Comparison of ENCODE assay signal across 11 cellular contexts in the genomic region with DNA sequence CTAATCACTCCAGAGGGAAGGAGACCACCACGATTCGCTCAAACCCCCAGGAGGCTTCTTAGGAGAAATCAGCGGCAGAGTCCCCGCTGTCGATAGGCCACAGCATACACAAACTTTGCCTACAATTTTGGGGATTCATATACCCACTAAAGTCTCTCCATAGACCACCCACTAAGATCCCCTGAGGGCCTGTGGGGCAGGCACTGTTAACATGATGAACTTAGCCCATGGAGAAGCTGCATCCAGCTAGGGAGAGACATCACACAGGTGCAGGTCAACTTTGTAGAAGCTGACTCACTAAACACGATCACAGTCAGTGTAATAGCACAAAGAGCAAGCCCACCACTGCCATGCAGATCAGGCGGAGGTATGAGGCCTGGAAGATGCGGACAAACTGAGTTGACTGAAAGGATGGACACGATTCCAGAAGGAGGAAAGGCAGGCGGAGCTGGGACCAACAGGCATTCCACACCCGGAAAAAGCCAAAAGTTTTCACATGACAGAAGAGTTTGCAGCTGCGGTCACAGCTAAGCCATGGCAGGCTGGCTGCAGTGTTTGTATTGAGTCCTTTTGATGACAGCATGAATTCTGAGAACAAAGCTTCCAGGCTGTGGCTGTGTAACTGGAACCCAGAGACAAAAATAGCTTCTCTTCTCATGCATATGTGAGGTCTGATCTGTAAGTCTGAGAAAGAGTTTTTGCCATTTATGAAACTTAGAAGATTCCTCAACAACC.
DNase-seq lines count a peak whose midpoint lies in the region; FAIRE-seq and TF ChIP-seq lines count a peak whose summit lies in the region.
"Had no signal": no experiment of that assay in that cellular context is flagged by ENCODE, and none has a peak within 500 bp of the region (broad histone marks: within the 10 kb centered on the region; RNA-seq: fewer than 3 reads in every experiment).

No MANE protein-coding gene starts in this region.

- H3K27me3 ChIP-seq in iPS-20b (ENCODE audit: insufficient read depth, low read length) (peaks cover 38% of the 10 kb centered on the region), SK-N-SH (ENCODE audit: insufficient read depth) (no peaks in the 10 kb centered on the region)
- H3K27me3 ChIP-seq in CD4-positive, alpha-beta memory T cell (ENCODE audit: insufficient read depth, low read length): no peaks in the 10 kb centered on the region
- H3K27me3 ChIP-seq: pancreas had no signal

- H3K9me3 Mint-ChIP-seq in CD4-positive, alpha-beta memory T cell: no peaks in the 10 kb centered on the region

- no peak for TF ChIP-seq POLR2A in lower leg skin (IDR thresholded peaks at IDR 0.05)

- H3K4me1 Mint-ChIP-seq in CD4-positive, alpha-beta memory T cell: peaks cover 0 to 1% (median 0%) of the 10 kb centered on the region in 4 donors

- H3K36me3 ChIP-seq in iPS-20b (ENCODE audit: insufficient read depth, low read depth, low read length) (no peaks in the 10 kb centered on the region), SK-N-SH (replicated peaks in 1 of 2; ENCODE audit: control insufficient read depth in 1 of 2, insufficient read depth in 2 of 2, low read length in 1 of 2) (no peaks in the 10 kb centered on the region)
- H3K36me3 ChIP-seq in CD4-positive, alpha-beta memory T cell (ENCODE audit: insufficient read depth, low read length): no peaks in the 10 kb centered on the region
- H3K36me3 ChIP-seq: pancreas had no signal

- H3K4me3 Mint-ChIP-seq in CD4-positive, alpha-beta memory T cell: no peak overlapping the region

- H4K20me1 ChIP-seq in SK-N-SH (ENCODE audit: insufficient read depth): no peaks in the 10 kb centered on the region

- TF ChIP-seq RAD21 in SK-N-SH (IDR thresholded peaks at IDR 0.05; ENCODE audit: low read length): no peak

- no peaks in the 10 kb centered on the region for H3K79me2 ChIP-seq in SK-N-SH (ENCODE audit: insufficient read depth)

- H3K27ac ChIP-seq in iPS-20b (ENCODE audit: low read length) (no peak overlapping the region), SK-N-SH (ENCODE audit: low read depth in 2 of 2, low read length in 1 of 2) (no peak overlapping the region)
- no peak overlapping the region for H3K27ac ChIP-seq in CD4-positive, alpha-beta memory T cell (ENCODE audit: low read depth, low read length)
- H3K27ac ChIP-seq: pancreas, VCaP had no signal

- TF ChIP-seq CTCF in choroid plexus epithelial cell (conservative IDR thresholded peaks at IDR 0.05; ENCODE audit: low read depth, low read length) (no peak), SK-N-SH (IDR thresholded peaks at IDR 0.05) (no peak), lower leg skin (IDR thresholded peaks at IDR 0.05) (no peak)

- no peak for TF ChIP-seq EP300 in SK-N-SH (IDR thresholded peaks at IDR 0.05; ENCODE audit: borderline replicate concordance in 1 of 2, low read depth in 1 of 2, low read length in 1 of 2)

- FAIRE-seq in RCC 7860 (lab: Jason Lieb, UNC): no peak
- FAIRE-seq: colon, pancreas had no signal

- H3K9me2 ChIP-seq in SK-N-SH: no peaks in the 10 kb centered on the region

- peaks cover 6 to 17% of the 10 kb centered on the region in 2 donors for H3K27me3 Mint-ChIP-seq in CD4-positive, alpha-beta memory T cell

- no peaks in the 10 kb centered on the region for H3F3A ChIP-seq in SK-N-SH (replicated peaks; ENCODE audit: insufficient read depth)

- H3K9ac ChIP-seq in iPS-20b (ENCODE audit: low read depth, low read length): peak overlapping the region; percentile 33; the same call in 1 of the 2 replicates
- no peak overlapping the region for H3K9ac ChIP-seq in SK-N-SH

- H3K4me3 ChIP-seq in choroid plexus epithelial cell (ENCODE audit: low read depth, low read length) (no peak overlapping the region), iPS-20b (ENCODE audit: low read length) (peak overlapping the region; percentile 8), SK-N-SH (ENCODE audit: low read depth in 2 of 2, low read length in 1 of 2) (no peak overlapping the region), lower leg skin (ENCODE audit: low read depth, poor library complexity, severe bottlenecking) (no peak overlapping the region)
- H3K4me3 ChIP-seq in CD4-positive, alpha-beta memory T cell (ENCODE audit: low read length in 2 of 2): no peak overlapping the region
- H3K4me3 ChIP-seq: pancreas had no signal

- POLR2A ChIA-PET in SK-N-SH (lab: Yijun Ruan, JAX): no interaction called here
- POLR2A ChIA-PET in CD4-positive, alpha-beta memory T cell (lab: Charles Lee; ENCODE audit: partially characterized antibody): no interaction called here

- DNase-seq in NCI-H146 (lab: John Stamatoyannopoulos, UW) (peak; percentile 78), choroid plexus epithelial cell (ENCODE audit: low read depth) (peak; percentile 91), stromal cell of bone marrow (ENCODE audit: low read depth) (peak; percentile 84), SK-N-SH (no peak), lower leg skin (ENCODE audit: low spot score in 2 of 2) (no peak), RCC 7860 (ENCODE audit: low spot score) (no peak)
- no peak for DNase-seq in CD4-positive, alpha-beta memory T cell
- DNase-seq: pancreas had no signal

- peaks cover 15% of the 10 kb centered on the region for H3K4me1 ChIP-seq in iPS-20b (ENCODE audit: insufficient read depth, low read length)
- H3K4me1 ChIP-seq in SK-N-SH (ENCODE audit: control insufficient read depth in 1 of 2, insufficient read depth in 2 of 2, low read depth in 1 of 2, low read length in 1 of 2): no peaks in the 10 kb centered on the region
- no peaks in the 10 kb centered on the region for H3K4me1 ChIP-seq in CD4-positive, alpha-beta memory T cell (ENCODE audit: insufficient read depth, low read length)
- H3K4me1 ChIP-seq: pancreas had no signal

- intact Hi-C loops in lower leg skin (cut with DNase I; ENCODE audit: low total_unique reads): no loop called here
- intact Hi-C loops in CD4-positive, alpha-beta memory T cell (cut with micrococcal nuclease): no loop called here

- H3K4me2 ChIP-seq in SK-N-SH: no peak overlapping the region

- no peaks in the 10 kb centered on the region for H3K36me3 Mint-ChIP-seq in CD4-positive, alpha-beta memory T cell

- H3K9me3 ChIP-seq in iPS-20b (ENCODE audit: insufficient read depth, low read depth, low read length): no peaks in the 10 kb centered on the region
- H3K9me3 ChIP-seq in SK-N-SH: no peaks in the 10 kb centered on the region
- no peaks in the 10 kb centered on the region for H3K9me3 ChIP-seq in CD4-positive, alpha-beta memory T cell (ENCODE audit: control insufficient read depth in 1 of 2, low read length in 2 of 2)
- H3K9me3 ChIP-seq: pancreas had no signal

- H2AFZ ChIP-seq in SK-N-SH (ENCODE audit: low read depth): no peak overlapping the region

- H3K27ac Mint-ChIP-seq in CD4-positive, alpha-beta memory T cell: no peak overlapping the region

- WGBS in SK-N-SH (ENCODE audit: low lambda C conversion rate): 84% methylated on average over 10 of the region's 12 CpGs
- WGBS in lower leg skin, 2 donors: 70 to 76% methylated on average over 12 of the region's 12 CpGs

- CTCF ChIA-PET in SK-N-SH (lab: Yijun Ruan, JAX): no interaction called here
- CTCF ChIA-PET in CD4-positive, alpha-beta memory T cell (lab: Charles Lee; ENCODE audit: partially characterized antibody): no interaction called here

TF ChIP-seq in SK-N-SH, 30 proteins besides CTCF, POLR2A, EP300 and RAD21:
- TF ChIP-seq RCOR1 (IDR thresholded peaks at IDR 0.05; ENCODE audit: low read length) (no peak), RFX5 (IDR thresholded peaks at IDR 0.05; ENCODE audit: low read length) (no peak), SMC3 (IDR thresholded peaks at IDR 0.05; ENCODE audit: low read depth, low read length) (no peak), ELF1 (IDR thresholded peaks at IDR 0.05) (no peak), SIN3A (IDR thresholded peaks at IDR 0.05; ENCODE audit: borderline replicate concordance, low read depth, low read length) (no peak), JUND (IDR thresholded peaks at IDR 0.05) (no peak), TAF1 (IDR thresholded peaks at IDR 0.05; ENCODE audit: borderline replicate concordance, low read depth, low read length) (no peak), YY1 (IDR thresholded peaks at IDR 0.05; ENCODE audit: low read depth) (no peak), REST (IDR thresholded peaks at IDR 0.05; ENCODE audit: low read depth, low read length) (no peak), MEF2A (IDR thresholded peaks at IDR 0.05; ENCODE audit: borderline replicate concordance, low read depth) (no peak), CHD2 (IDR thresholded peaks at IDR 0.05; ENCODE audit: low read length, partially characterized antibody) (no peak)
TF ChIP-seq in SK-N-SH: peak in this region for 0.

Comparison
In these comparisons a context has a peak if more than half of its experiments do, and no peak if none do; other contexts are left out.
1. DNase-seq: peak in NCI-H146 (single experiment), choroid plexus epithelial cell (single experiment) and stromal cell of bone marrow (single experiment); none in SK-N-SH (single experiment), lower leg skin (0 of 2), CD4-positive, alpha-beta memory T cell (0 of 5) and RCC 7860 (single experiment).